In the genomic region with DNA sequence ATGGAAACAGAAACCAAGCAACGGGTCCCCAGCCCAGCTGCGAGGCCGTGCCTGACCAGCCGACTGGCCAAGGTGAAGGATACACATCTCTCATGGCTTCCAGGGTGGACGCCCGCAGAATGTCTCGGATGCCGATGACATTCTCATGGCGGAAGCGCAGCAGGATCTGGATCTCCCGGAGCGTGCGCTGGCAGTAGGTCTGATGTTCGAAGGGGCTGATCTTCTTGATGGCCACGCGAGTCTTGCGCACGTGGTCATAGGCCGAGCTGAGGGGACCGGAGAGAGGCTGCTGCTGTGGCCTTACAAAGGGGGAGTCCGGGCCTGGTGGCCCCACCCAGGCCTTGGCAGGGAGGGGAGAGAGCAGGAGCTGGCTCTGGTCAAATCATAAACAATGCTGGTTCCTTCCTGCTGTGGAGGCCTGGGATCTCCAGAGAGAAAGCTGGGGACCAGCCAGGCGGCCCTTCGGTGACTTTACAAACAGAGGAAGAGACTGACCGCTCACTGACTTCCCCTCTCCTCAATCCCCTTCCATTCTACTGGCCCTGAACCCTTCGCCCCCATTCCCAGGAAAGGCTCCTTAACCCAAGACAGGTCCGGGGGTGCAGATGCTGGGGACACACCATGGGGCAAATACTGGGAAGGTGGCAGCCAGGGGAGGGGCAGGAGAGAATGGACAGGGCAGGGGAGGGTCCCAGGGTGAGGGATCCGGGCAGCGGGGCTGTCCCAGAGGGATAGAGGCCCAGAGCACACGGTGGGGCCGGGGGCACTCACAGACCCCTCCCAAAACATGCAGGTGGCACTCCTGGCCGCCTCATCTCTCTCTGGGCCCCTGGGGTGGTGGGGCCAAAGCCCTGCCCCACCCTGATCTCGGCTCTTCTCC, we compare ENCODE assay signal across 8 cellular contexts. TPM values are rescaled to one million over a fixed set of nuclear protein-coding genes. Genes with fewer than 3 reads are reported as not detected.
A peak's percentile ranks its signal among the peaks of the same experiment; 100 is the strongest.
DNase-seq lines count a peak whose midpoint lies in the region; ATAC-seq, FAIRE-seq and TF ChIP-seq lines count a peak whose summit lies in the region.

No MANE protein-coding gene starts in this region.

- H3K27ac ChIP-seq in DOHH2 (ENCODE audit: low read depth, low read length) = no peak overlapping the region

- TF ChIP-seq CTCF in DOHH2 (IDR thresholded peaks at IDR 0.05; ENCODE audit: low read depth, low read length, poor library complexity, severe bottlenecking) (no peak), progenitor cell of endocrine pancreas (IDR thresholded peaks at IDR 0.05; ENCODE audit: unreplicated experiment) (no peak), GM13976 (IDR thresholded peaks at IDR 0.05; ENCODE audit: borderline replicate concordance, control extremely low read depth, extremely low read depth, insufficient read depth, missing control alignments) (no peak)

- peaks cover 4% of the 10 kb centered on the region; the same call in 1 of the 2 replicates for H3K27me3 ChIP-seq in DOHH2 (ENCODE audit: control insufficient read depth, low read length)

- no peaks in the 10 kb centered on the region for H3K9me3 ChIP-seq in DOHH2 (ENCODE audit: control insufficient read depth, insufficient read depth, low read length)

- TF ChIP-seq POLR2A in H54 (IDR thresholded peaks at IDR 0.05; ENCODE audit: low read depth, low read length) = no peak

- H3K4me2 ChIP-seq in DOHH2 (ENCODE audit: low read length) = peak overlapping the region; percentile 82

- intact Hi-C loops in Right ventricle myocardium superior (cut with DNase I) = no loop called here

- H3F3A ChIP-seq in DOHH2 (ENCODE audit: control insufficient read depth, insufficient read depth) = 0 out of 2 replicates have a peak, but pooled peaks cover 5% of the 10 kb centered on the region

- peaks cover 21% of the 10 kb centered on the region for H3K36me3 Mint-ChIP-seq in activated CD4-positive, alpha-beta memory T cell treated with anti-CD3 and anti-CD28 coated beads, Interleukin-2, amount 10 ng/mL, durations not matched to agents 7 days and 5 days (ENCODE audit: low read depth)
- H3K36me3 Mint-ChIP-seq in progenitor cell of endocrine pancreas (ENCODE audit: insufficient read depth) = peaks cover 5% of the 10 kb centered on the region

- peaks cover 6% of the 10 kb centered on the region for H3K79me2 ChIP-seq in DOHH2 (ENCODE audit: control insufficient read depth, low read length)

- peaks cover 39% of the 10 kb centered on the region for H3K4me1 Mint-ChIP-seq in activated CD4-positive, alpha-beta memory T cell treated with anti-CD3 and anti-CD28 coated beads, Interleukin-2, amount 10 ng/mL, durations not matched to agents 7 days and 5 days
- peaks cover 5% of the 10 kb centered on the region for H3K4me1 Mint-ChIP-seq in progenitor cell of endocrine pancreas (ENCODE audit: low read depth)

- H3K9me3 Mint-ChIP-seq in activated CD4-positive, alpha-beta memory T cell treated with anti-CD3 and anti-CD28 coated beads, Interleukin-2, amount 10 ng/mL, durations not matched to agents 7 days and 5 days = no peaks in the 10 kb centered on the region
- no peaks in the 10 kb centered on the region for H3K9me3 Mint-ChIP-seq in progenitor cell of endocrine pancreas (ENCODE audit: low read depth)

- in situ Hi-C loops in KBM-7 (cut with MboI; ENCODE audit: low pct_unique_long_range_greater_than_20kb, low sequenced_read_pairs) (no loop called here), GM13976 (cut with MboI; ENCODE audit: low sequenced_read_pairs, unreplicated experiment) (loop anchor here (25.0 kb wide), 2 partner anchors 290 to 490 kb away; a partner anchor contains a TSS)

- peaks cover 24% of the 10 kb centered on the region for H3K36me3 ChIP-seq in DOHH2 (ENCODE audit: control insufficient read depth, low read length)

- H3K4me3 ChIP-seq in DOHH2 (ENCODE audit: low read length) = peak overlapping the region; percentile 75

- H3K4me1 ChIP-seq in DOHH2 (ENCODE audit: control insufficient read depth, low read length) = peaks cover 40% of the 10 kb centered on the region

- ATAC-seq in Right ventricle myocardium superior (ENCODE audit: poor library complexity) = peak; percentile 72
- ATAC-seq in GM18517 (IDR thresholded peaks at IDR 0.05; ENCODE audit: unreplicated experiment) = no peak

- no peak for FAIRE-seq in H54 (lab: Jason Lieb, UNC)

- no peak for DNase-seq in activated CD4-positive, alpha-beta memory T cell treated with anti-CD3 and anti-CD28 coated beads, Interleukin-2, amount 10 ng/mL, durations not matched to agents 7 days and 5 days
- DNase-seq in Right ventricle myocardium superior = peak; percentile 89
- DNase-seq in progenitor cell of endocrine pancreas (ENCODE audit: low spot score, unreplicated experiment) = no peak
- DNase-seq in H54 (ENCODE audit: insufficient read length, low spot score) = no peak
- DNase-seq in KBM-7 = no peak
- DNase-seq in GM13976 (ENCODE audit: low spot score) = no peak

- POLR2A ChIA-PET in activated CD4-positive, alpha-beta memory T cell treated with anti-CD3 and anti-CD28 coated beads, Interleukin-2, amount 10 ng/mL, durations not matched to agents 7 days and 5 days (lab: Charles Lee) = interaction anchor here (1.6 kb wide), 1 partner anchor 64 kb away, joined by 6 read pairs; no protein-coding TSS in a partner anchor

- H4K20me1 ChIP-seq in DOHH2 (ENCODE audit: control insufficient read depth, insufficient read depth, low read depth, low read length) = no peaks in the 10 kb centered on the region

- CTCF ChIA-PET in activated CD4-positive, alpha-beta memory T cell treated with anti-CD3 and anti-CD28 coated beads, Interleukin-2, amount 10 ng/mL, durations not matched to agents 7 days and 5 days (lab: Charles Lee) = interaction anchor here (3.0 kb wide), 1 partner anchor 10 kb away, joined by 12 read pairs; no protein-coding TSS in a partner anchor

- H3K27me3 Mint-ChIP-seq in activated CD4-positive, alpha-beta memory T cell treated with anti-CD3 and anti-CD28 coated beads, Interleukin-2, amount 10 ng/mL, durations not matched to agents 7 days and 5 days = no peaks in the 10 kb centered on the region
- H3K27me3 Mint-ChIP-seq in progenitor cell of endocrine pancreas = no peaks in the 10 kb centered on the region

- H3K27ac Mint-ChIP-seq in activated CD4-positive, alpha-beta memory T cell treated with anti-CD3 and anti-CD28 coated beads, Interleukin-2, amount 10 ng/mL, durations not matched to agents 7 days and 5 days = peak overlapping the region; percentile 82
- peak overlapping the region; percentile 92 for H3K27ac Mint-ChIP-seq in progenitor cell of endocrine pancreas

- H3K4me3 Mint-ChIP-seq in activated CD4-positive, alpha-beta memory T cell treated with anti-CD3 and anti-CD28 coated beads, Interleukin-2, amount 10 ng/mL, durations not matched to agents 7 days and 5 days = peak overlapping the region; percentile 88
- peak overlapping the region; percentile 81 for H3K4me3 Mint-ChIP-seq in progenitor cell of endocrine pancreas (ENCODE audit: low read depth)

- H3K9me2 ChIP-seq in DOHH2 (replicated peaks; ENCODE audit: control insufficient read depth, low read length) = no peaks in the 10 kb centered on the region

RNA-seq across cellular contexts. Expression of a gene that starts 1.0 kb away (rescaled TPM):
- total RNA-seq in activated CD4-positive, alpha-beta memory T cell treated with anti-CD3 and anti-CD28 coated beads, Interleukin-2, amount 10 ng/mL, durations not matched to agents 7 days and 5 days = 100 to 1,000 TPM; 108 to 111 TPM
- total RNA-seq in Right ventricle myocardium superior (50.8 TPM), progenitor cell of endocrine pancreas (59.8 and 62.8 TPM in 2 replicates)

RNA-seq across cellular contexts. Expression of a gene that starts 8.6 kb away (rescaled TPM):
- total RNA-seq in activated CD4-positive, alpha-beta memory T cell treated with anti-CD3 and anti-CD28 coated beads, Interleukin-2, amount 10 ng/mL, durations not matched to agents 7 days and 5 days = 10 to 100 TPM; 11.5 to 12.3 TPM
- total RNA-seq in Right ventricle myocardium superior = 2.6 TPM
- total RNA-seq in progenitor cell of endocrine pancreas = 13.3 and 13.8 TPM in 2 replicates

RNA-seq across cellular contexts. Expression of a gene that starts 26.0 kb away (rescaled TPM):
- 100 to 1,000 TPM in 1 of 2 experiments, 10 to 100 TPM in 1; 99.4 to 106 TPM for total RNA-seq in activated CD4-positive, alpha-beta memory T cell treated with anti-CD3 and anti-CD28 coated beads, Interleukin-2, amount 10 ng/mL, durations not matched to agents 7 days and 5 days
- total RNA-seq in Right ventricle myocardium superior (64.1 TPM), progenitor cell of endocrine pancreas (41.7 and 45.7 TPM in 2 replicates)

RNA-seq across cellular contexts. Expression of a gene that starts 30.3 kb away (rescaled TPM):
- 1 to 10 TPM; 1.9 to 2.5 TPM for total RNA-seq in activated CD4-positive, alpha-beta memory T cell treated with anti-CD3 and anti-CD28 coated beads, Interleukin-2, amount 10 ng/mL, durations not matched to agents 7 days and 5 days
- total RNA-seq in Right ventricle myocardium superior (1.0 TPM), progenitor cell of endocrine pancreas (3.5 and 3.9 TPM in 2 replicates)

RNA-seq across cellular contexts. Expression of a gene that starts 46.2 kb away (rescaled TPM):
- 100 to 1,000 TPM; 146 to 147 TPM for total RNA-seq in activated CD4-positive, alpha-beta memory T cell treated with anti-CD3 and anti-CD28 coated beads, Interleukin-2, amount 10 ng/mL, durations not matched to agents 7 days and 5 days
- 33.2 TPM for total RNA-seq in Right ventricle myocardium superior
- 142 and 144 TPM in 2 replicates for total RNA-seq in progenitor cell of endocrine pancreas
